Comparison of ENCODE assay signal across 2 cellular contexts in the genomic region with DNA sequence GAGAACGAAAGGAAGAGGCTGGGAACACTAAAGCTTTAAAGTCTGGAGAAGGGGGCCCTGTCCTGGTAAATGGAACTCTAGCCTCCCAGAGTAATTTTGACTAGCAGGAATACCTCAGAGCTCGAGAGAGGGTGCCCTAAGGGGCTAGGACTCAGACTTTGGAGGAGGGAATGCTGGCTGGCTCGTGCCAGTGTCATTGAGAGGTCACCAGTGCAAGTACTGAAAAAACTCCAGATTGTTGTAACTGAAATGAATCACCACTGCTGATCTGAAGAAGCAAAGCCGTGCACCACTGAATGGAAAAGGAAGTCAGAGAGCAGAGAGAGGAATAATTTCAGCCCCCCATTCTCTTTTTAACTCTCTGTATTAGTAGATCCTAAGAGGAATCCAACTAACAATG.
TF ChIP-seq lines count a peak whose summit lies in the region.

No MANE protein-coding gene starts in this region.

TF ChIP-seq in IMR-90, 13 proteins besides CTCF, POLR2A, EP300 and RAD21:
- TF ChIP-seq MAFK (IDR thresholded peaks at IDR 0.05; ENCODE audit: low read depth, low read length) (no peak), BHLHE40 (IDR thresholded peaks at IDR 0.05; ENCODE audit: low read depth, low read length) (peak; percentile 95), MAZ (IDR thresholded peaks at IDR 0.05; ENCODE audit: borderline replicate concordance, low read depth, low read length) (no peak), CEBPB (IDR thresholded peaks at IDR 0.05; ENCODE audit: low read depth, low read length) (no peak), FOS (IDR thresholded peaks at IDR 0.05; ENCODE audit: low read depth, low read length) (0 out of 2 replicates have a peak, but pooled peaks have one; percentile 10)

TF ChIP-seq in endothelial cell of umbilical vein, 7 proteins besides CTCF, POLR2A, EP300 and RAD21:
- no peak for TF ChIP-seq EZH2 (IDR thresholded peaks at IDR 0.05; ENCODE audit: borderline replicate concordance, low read depth, low read length, severe bottlenecking)
- no peak for TF ChIP-seq JUN (IDR thresholded peaks at IDR 0.05; ENCODE audit: borderline replicate concordance, insufficient read depth, insufficient read length, low read depth)
- no peak for TF ChIP-seq POLR2AphosphoS5 (IDR thresholded peaks at IDR 0.05; ENCODE audit: insufficient read depth, low read depth, low read length)
- no peak for TF ChIP-seq FOS (IDR thresholded peaks at IDR 0.05; ENCODE audit: borderline replicate concordance, insufficient read depth, low read length)
- no peak for TF ChIP-seq GATA2 (IDR thresholded peaks at IDR 0.05; ENCODE audit: insufficient read depth, insufficient read length, low read depth, low read length)
- TF ChIP-seq, protein P1, sequence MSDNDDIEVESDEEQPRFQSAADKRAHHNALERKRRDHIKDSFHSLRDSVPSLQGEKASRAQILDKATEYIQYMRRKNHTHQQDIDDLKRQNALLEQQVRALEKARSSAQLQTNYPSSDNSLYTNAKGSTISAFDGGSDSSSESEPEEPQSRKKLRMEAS (IDR thresholded peaks at IDR 0.05; ENCODE audit: insufficient read depth, insufficient read length): no peak
- no peak for TF ChIP-seq MYC (IDR thresholded peaks at IDR 0.05; ENCODE audit: low read depth, low read length)
